25 cellular contexts compared by ENCODE assay signal in genomic region chr1:155964193-155964592, GRCh38. TPM values are rescaled to one million over a fixed set of nuclear protein-coding genes. Genes with fewer than 3 reads are reported as not detected.
A peak's percentile ranks its signal among the peaks of the same experiment; 100 is the strongest.
DNase-seq lines count a peak whose midpoint lies in the region; ATAC-seq and TF ChIP-seq lines count a peak whose summit lies in the region.
"Had no signal": no experiment of that assay in that cellular context is flagged by ENCODE, and none has a peak within 500 bp of the region (broad histone marks: within the 10 kb centered on the region; RNA-seq: fewer than 3 reads in every experiment).

No MANE protein-coding gene starts in this region.

- H3K27me3 ChIP-seq in left ventricle myocardium inferior (ENCODE audit: low read depth) (no peaks in the 10 kb centered on the region), HAP-1 (ENCODE audit: low read depth) (no peaks in the 10 kb centered on the region)
- H3K27me3 ChIP-seq: gastrocnemius medialis, tibial nerve had no signal

- H3K4me3 ChIP-seq in left ventricle myocardium inferior (no peak overlapping the region), HAP-1 (no peak overlapping the region)
- H3K4me3 ChIP-seq: gastrocnemius medialis, skin epidermis, tibial nerve had no signal

- no peak for TF ChIP-seq CTCF in left ventricle myocardium inferior (IDR thresholded peaks at IDR 0.05; ENCODE audit: borderline replicate concordance)

- no peak overlapping the region for H3K4me3 Mint-ChIP-seq in activated T-helper 1 cell treated with anti-CD3 and anti-CD28 coated beads, Interleukin-12 subunit alpha, Interleukin-12 subunit beta, Interleukin-2, Interleukin-4 antibody, amounts not matched to agents 30 ng/mL and 10 ng/mL and 1 ng/mL, durations not matched to agents 14 hours and 24 hours and 36 hours
- H3K4me3 Mint-ChIP-seq: activated T-cell treated with anti-CD3 and anti-CD28 coated beads, Interleukin-2, amount 50 U/mL, for 72 hours; mesothelial cell of epicardium had no signal

- H3K27me3 Mint-ChIP-seq in activated T-helper 1 cell treated with anti-CD3 and anti-CD28 coated beads, Interleukin-12 subunit alpha, Interleukin-12 subunit beta, Interleukin-2, Interleukin-4 antibody, amounts not matched to agents 30 ng/mL and 10 ng/mL and 1 ng/mL, durations not matched to agents 14 hours and 24 hours and 36 hours (ENCODE audit: insufficient read depth) = no peaks in the 10 kb centered on the region

- intact Hi-C loops in left ventricle myocardium inferior (cut with micrococcal nuclease) (no loop called here), left ventricle myocardium superior (cut with micrococcal nuclease) (no loop called here)
- intact Hi-C loops in activated T-helper 1 cell treated with anti-CD3 and anti-CD28 coated beads, Interleukin-12 subunit alpha, Interleukin-12 subunit beta, Interleukin-2, Interleukin-4 antibody, amounts not matched to agents 30 ng/mL and 10 ng/mL and 1 ng/mL, durations not matched to agents 14 hours and 24 hours and 36 hours (cut with micrococcal nuclease) = no loop called here

- in situ Hi-C loops in HAP-1 (cut with MboI; ENCODE audit: low sequenced_read_pairs) = no loop called here

- H3K4me1 ChIP-seq in left ventricle myocardium inferior (peaks cover 93% of the 10 kb centered on the region), HAP-1 (no peaks in the 10 kb centered on the region)

- ATAC-seq in left ventricle myocardium superior = no peak
- no peak for ATAC-seq in GM18520 (IDR thresholded peaks at IDR 0.05; ENCODE audit: unreplicated experiment)
- ATAC-seq in HG02759 (IDR thresholded peaks at IDR 0.05; ENCODE audit: unreplicated experiment) = no peak
- ATAC-seq: activated T-cell treated with anti-CD3 and anti-CD28 coated beads, Interleukin-2, amount 50 U/mL, for 72 hours; gastrocnemius medialis had no signal

- no peaks in the 10 kb centered on the region for H3K9me3 ChIP-seq in left ventricle myocardium inferior (replicated peaks)
- H3K9me3 ChIP-seq in HAP-1 = no peaks in the 10 kb centered on the region
- H3K9me3 ChIP-seq: gastrocnemius medialis, tibial nerve had no signal

- peak overlapping the region; percentile 99 for H3K27ac ChIP-seq in left ventricle myocardium inferior (replicated peaks)
- H3K27ac ChIP-seq: skin epidermis, tibial nerve had no signal

- peaks cover 66% of the 10 kb centered on the region for H3K36me3 Mint-ChIP-seq in activated T-helper 1 cell treated with anti-CD3 and anti-CD28 coated beads, Interleukin-12 subunit alpha, Interleukin-12 subunit beta, Interleukin-2, Interleukin-4 antibody, amounts not matched to agents 30 ng/mL and 10 ng/mL and 1 ng/mL, durations not matched to agents 14 hours and 24 hours and 36 hours (ENCODE audit: low read depth)

- H3K36me3 ChIP-seq in left ventricle myocardium inferior = peaks cover 86% of the 10 kb centered on the region
- H3K36me3 ChIP-seq in HAP-1 (replicated peaks) = peaks cover 64% of the 10 kb centered on the region

- no peak for DNase-seq in left ventricle myocardium inferior
- DNase-seq in left ventricle myocardium superior = no peak
- DNase-seq in activated T-helper 1 cell treated with anti-CD3 and anti-CD28 coated beads, Interleukin-12 subunit alpha, Interleukin-12 subunit beta, Interleukin-2, Interleukin-4 antibody, amounts not matched to agents 30 ng/mL and 10 ng/mL and 1 ng/mL, durations not matched to agents 14 hours and 24 hours and 36 hours (ENCODE audit: low spot score) = no peak
- peak; percentile 44 for DNase-seq in inferior parietal cortex (ENCODE audit: extremely low spot score)
- DNase-seq in DMS114 treated with DMSO at 0.1 percent for 48 hours (lab: John Stamatoyannopoulos, UW; ENCODE audit: unreplicated experiment) = no peak
- no peak for DNase-seq in HAP-1 (ENCODE audit: low spot score in 2 of 2)
- DNase-seq: activated CD4-positive, alpha-beta T cell treated with anti-CD3 and anti-CD28 coated beads, Interleukin-2, amount 50 U/mL, for 48 hours; activated T-cell treated with anti-CD3 and anti-CD28 coated beads, Interleukin-2, amount 50 U/mL, for 72 hours; COR-L47; DND-41; gastrocnemius medialis; Kasumi-1; NCI-H1092; NCI-H1930; NCI-H2227 treated with DMSO at 0.1 percent for 48 hours; NCI-H774; SHP77; stimulated activated CD4-positive, alpha-beta T cell treated with anti-CD3 and anti-CD28 coated beads, Interleukin-2, amount 100 ng/mL, for 24 hours; stimulated activated naive CD4-positive, alpha-beta T cell treated with Interleukin-2 at 50 U/mL for 16 hours had no signal

- peaks cover 41% of the 10 kb centered on the region for H3K4me1 Mint-ChIP-seq in activated T-helper 1 cell treated with anti-CD3 and anti-CD28 coated beads, Interleukin-12 subunit alpha, Interleukin-12 subunit beta, Interleukin-2, Interleukin-4 antibody, amounts not matched to agents 30 ng/mL and 10 ng/mL and 1 ng/mL, durations not matched to agents 14 hours and 24 hours and 36 hours (ENCODE audit: low read depth)

- H3K9me3 Mint-ChIP-seq in activated T-helper 1 cell treated with anti-CD3 and anti-CD28 coated beads, Interleukin-12 subunit alpha, Interleukin-12 subunit beta, Interleukin-2, Interleukin-4 antibody, amounts not matched to agents 30 ng/mL and 10 ng/mL and 1 ng/mL, durations not matched to agents 14 hours and 24 hours and 36 hours = no peaks in the 10 kb centered on the region
- H3K9me3 Mint-ChIP-seq: activated T-cell treated with anti-CD3 and anti-CD28 coated beads, Interleukin-2, amount 50 U/mL, for 72 hours; mesothelial cell of epicardium had no signal

- peak overlapping the region; percentile 32 for H3K27ac Mint-ChIP-seq in activated T-helper 1 cell treated with anti-CD3 and anti-CD28 coated beads, Interleukin-12 subunit alpha, Interleukin-12 subunit beta, Interleukin-2, Interleukin-4 antibody, amounts not matched to agents 30 ng/mL and 10 ng/mL and 1 ng/mL, durations not matched to agents 14 hours and 24 hours and 36 hours
- H3K27ac Mint-ChIP-seq: activated T-cell treated with anti-CD3 and anti-CD28 coated beads, Interleukin-2, amount 50 U/mL, for 72 hours; mesothelial cell of epicardium had no signal

RNA-seq across cellular contexts. Expression of gene ARHGEF2, which starts 14.2 kb away (rescaled TPM):
- total RNA-seq in left ventricle myocardium inferior (69.3 TPM), left ventricle myocardium superior (61.2 TPM)
- total RNA-seq in activated T-helper 1 cell treated with anti-CD3 and anti-CD28 coated beads, Interleukin-12 subunit alpha, Interleukin-12 subunit beta, Interleukin-2, Interleukin-4 antibody, amounts not matched to agents 30 ng/mL and 10 ng/mL and 1 ng/mL, durations not matched to agents 14 hours and 24 hours and 36 hours = 221 and 222 TPM in 2 replicates

RNA-seq across cellular contexts. Expression of gene RXFP4, which starts 22.8 kb away (rescaled TPM):
- total RNA-seq in left ventricle myocardium inferior = not detected
- not detected for total RNA-seq in left ventricle myocardium superior
- total RNA-seq in activated T-helper 1 cell treated with anti-CD3 and anti-CD28 coated beads, Interleukin-12 subunit alpha, Interleukin-12 subunit beta, Interleukin-2, Interleukin-4 antibody, amounts not matched to agents 30 ng/mL and 10 ng/mL and 1 ng/mL, durations not matched to agents 14 hours and 24 hours and 36 hours = 0.16 TPM in 1 of 2 replicates, not detected in the other
- total RNA-seq: activated T-cell treated with anti-CD3 and anti-CD28 coated beads, Interleukin-2, amount 50 U/mL, for 72 hours; dermis microvascular lymphatic vessel endothelial cell; gastrocnemius medialis; mesothelial cell of epicardium; tibial nerve had no signal

RNA-seq across cellular contexts. Expression of gene KHDC4, which starts 30.0 kb away (rescaled TPM):
- total RNA-seq in left ventricle myocardium inferior (21.2 TPM), left ventricle myocardium superior (22.6 TPM)
- total RNA-seq in activated T-helper 1 cell treated with anti-CD3 and anti-CD28 coated beads, Interleukin-12 subunit alpha, Interleukin-12 subunit beta, Interleukin-2, Interleukin-4 antibody, amounts not matched to agents 30 ng/mL and 10 ng/mL and 1 ng/mL, durations not matched to agents 14 hours and 24 hours and 36 hours = 80.1 and 81.8 TPM in 2 replicates

RNA-seq across cellular contexts. Expression of gene RIT1, which starts 53.0 kb away (rescaled TPM):
- 19.0 TPM for total RNA-seq in left ventricle myocardium inferior
- total RNA-seq in left ventricle myocardium superior = 18.7 TPM
- 20.2 and 22.3 TPM in 2 replicates for total RNA-seq in activated T-helper 1 cell treated with anti-CD3 and anti-CD28 coated beads, Interleukin-12 subunit alpha, Interleukin-12 subunit beta, Interleukin-2, Interleukin-4 antibody, amounts not matched to agents 30 ng/mL and 10 ng/mL and 1 ng/mL, durations not matched to agents 14 hours and 24 hours and 36 hours

RNA-seq across cellular contexts. Expression of gene SSR2, which starts 56.6 kb away (rescaled TPM):
- total RNA-seq in left ventricle myocardium inferior (77.6 TPM), left ventricle myocardium superior (75.8 TPM)
- 195 TPM in 2 replicates for total RNA-seq in activated T-helper 1 cell treated with anti-CD3 and anti-CD28 coated beads, Interleukin-12 subunit alpha, Interleukin-12 subunit beta, Interleukin-2, Interleukin-4 antibody, amounts not matched to agents 30 ng/mL and 10 ng/mL and 1 ng/mL, durations not matched to agents 14 hours and 24 hours and 36 hours
